Comparison of ENCODE assay signal across 1 cellular context in genomic region chr19:48806518-48806817, GRCh38.
A peak's percentile ranks its signal among the peaks of the same experiment; 100 is the strongest.
TF ChIP-seq lines count a peak whose summit lies in the region.

No MANE protein-coding gene starts in this region.

TF ChIP-seq in HepG2, 621 proteins besides CTCF, POLR2A, EP300 and RAD21 (continued from another document):
- TF ChIP-seq ZNF687 (CRISPR knock-in tag; IDR thresholded peaks at IDR 0.05) (no peak), SETDB1 (CRISPR knock-in tag; IDR thresholded peaks at IDR 0.05; ENCODE audit: borderline replicate concordance) (no peak), STAT6 (CRISPR knock-in tag; IDR thresholded peaks at IDR 0.05; ENCODE audit: borderline replicate concordance) (0 out of 2 replicates have a peak, but pooled peaks have one; percentile 2), TRAFD1 (CRISPR knock-in tag; IDR thresholded peaks at IDR 0.05; ENCODE audit: borderline replicate concordance) (no peak), ZNF224 (CRISPR knock-in tag; IDR thresholded peaks at IDR 0.05) (no peak), TGIF2 (CRISPR knock-in tag; IDR thresholded peaks at IDR 0.05) (no peak), NR2F1 (CRISPR knock-in tag; IDR thresholded peaks at IDR 0.05) (no peak), MAZ (IDR thresholded peaks at IDR 0.05; ENCODE audit: borderline replicate concordance, low read depth, low read length) (0 out of 2 replicates have a peak, but pooled peaks have one; percentile 6), MAZ (CRISPR knock-in tag; IDR thresholded peaks at IDR 0.05; ENCODE audit: low read depth) (no peak), SYNCRIP (IDR thresholded peaks at IDR 0.05; ENCODE audit: insufficient read depth, low read depth, low read length) (no peak), ZNF761 (CRISPR knock-in tag; conservative IDR thresholded peaks at IDR 0.05) (no peak), ZSCAN31 (CRISPR knock-in tag; IDR thresholded peaks at IDR 0.05; ENCODE audit: low read depth) (no peak), RFX3 (CRISPR knock-in tag; IDR thresholded peaks at IDR 0.05) (0 out of 2 replicates have a peak, but pooled peaks have one; percentile 16), PREB (CRISPR knock-in tag; IDR thresholded peaks at IDR 0.05) (0 out of 2 replicates have a peak, but pooled peaks have one; percentile 35), SP4 (CRISPR knock-in tag; IDR thresholded peaks at IDR 0.05) (no peak), U2AF1 (optimal IDR thresholded peaks at IDR 0.05; ENCODE audit: low read depth, low read length) (no peak), CEBPZ (IDR thresholded peaks at IDR 0.05; ENCODE audit: low read length) (no peak), ZFP62 (CRISPR knock-in tag; IDR thresholded peaks at IDR 0.05) (peak; percentile 82; the same call in 1 of the 2 replicates), KDM3A (CRISPR knock-in tag; IDR thresholded peaks at IDR 0.05; ENCODE audit: low read depth) (no peak), ELF1 (CRISPR knock-in tag; IDR thresholded peaks at IDR 0.05) (0 out of 2 replicates have a peak, but pooled peaks have one; percentile 21), TBL1XR1 (IDR thresholded peaks at IDR 0.05; ENCODE audit: borderline replicate concordance, low read length, partially characterized antibody) (peak; percentile 86), SOX6 (IDR thresholded peaks at IDR 0.05) (no peak), SOX6 (CRISPR knock-in tag; IDR thresholded peaks at IDR 0.05) (no peak), GLI4 (CRISPR knock-in tag; IDR thresholded peaks at IDR 0.05; ENCODE audit: borderline replicate concordance) (no peak), ZNF747 (CRISPR knock-in tag; IDR thresholded peaks at IDR 0.05; ENCODE audit: borderline replicate concordance) (0 out of 2 replicates have a peak, but pooled peaks have one; percentile 10), CREM (IDR thresholded peaks at IDR 0.05) (peak; percentile 78; the same call in 1 of the 2 replicates), CREM (CRISPR knock-in tag; IDR thresholded peaks at IDR 0.05) (no peak), SOX5 (CRISPR knock-in tag; IDR thresholded peaks at IDR 0.05; ENCODE audit: borderline replicate concordance) (no peak), SUZ12 (IDR thresholded peaks at IDR 0.05; ENCODE audit: low read depth, low read length) (peak; percentile 99; the same call in 1 of the 2 replicates), ARID2 (CRISPR knock-in tag; IDR thresholded peaks at IDR 0.05; ENCODE audit: borderline replicate concordance) (no peak)
- TF ChIP-seq, protein P1, sequence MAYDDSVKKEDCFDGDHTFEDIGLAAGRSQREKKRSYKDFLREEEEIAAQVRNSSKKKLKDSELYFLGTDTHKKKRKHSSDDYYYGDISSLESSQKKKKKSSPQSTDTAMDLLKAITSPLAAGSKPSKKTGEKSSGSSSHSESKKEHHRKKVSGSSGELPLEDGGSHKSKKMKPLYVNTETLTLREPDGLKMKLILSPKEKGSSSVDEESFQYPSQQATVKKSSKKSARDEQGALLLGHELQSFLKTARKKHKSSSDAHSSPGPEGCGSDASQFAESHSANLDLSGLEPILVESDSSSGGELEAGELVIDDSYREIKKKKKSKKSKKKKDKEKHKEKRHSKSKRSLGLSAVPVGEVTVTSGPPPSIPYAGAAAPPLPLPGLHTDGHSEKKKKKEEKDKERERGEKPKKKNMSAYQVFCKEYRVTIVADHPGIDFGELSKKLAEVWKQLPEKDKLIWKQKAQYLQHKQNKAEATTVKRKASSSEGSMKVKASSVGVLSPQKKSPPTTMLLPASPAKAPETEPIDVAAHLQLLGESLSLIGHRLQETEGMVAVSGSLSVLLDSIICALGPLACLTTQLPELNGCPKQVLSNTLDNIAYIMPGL (CRISPR knock-in tag; IDR thresholded peaks at IDR 0.05; ENCODE audit: borderline replicate concordance in 1 of 2, low read depth in 1 of 2): no peak
- TF ChIP-seq, protein P2, sequence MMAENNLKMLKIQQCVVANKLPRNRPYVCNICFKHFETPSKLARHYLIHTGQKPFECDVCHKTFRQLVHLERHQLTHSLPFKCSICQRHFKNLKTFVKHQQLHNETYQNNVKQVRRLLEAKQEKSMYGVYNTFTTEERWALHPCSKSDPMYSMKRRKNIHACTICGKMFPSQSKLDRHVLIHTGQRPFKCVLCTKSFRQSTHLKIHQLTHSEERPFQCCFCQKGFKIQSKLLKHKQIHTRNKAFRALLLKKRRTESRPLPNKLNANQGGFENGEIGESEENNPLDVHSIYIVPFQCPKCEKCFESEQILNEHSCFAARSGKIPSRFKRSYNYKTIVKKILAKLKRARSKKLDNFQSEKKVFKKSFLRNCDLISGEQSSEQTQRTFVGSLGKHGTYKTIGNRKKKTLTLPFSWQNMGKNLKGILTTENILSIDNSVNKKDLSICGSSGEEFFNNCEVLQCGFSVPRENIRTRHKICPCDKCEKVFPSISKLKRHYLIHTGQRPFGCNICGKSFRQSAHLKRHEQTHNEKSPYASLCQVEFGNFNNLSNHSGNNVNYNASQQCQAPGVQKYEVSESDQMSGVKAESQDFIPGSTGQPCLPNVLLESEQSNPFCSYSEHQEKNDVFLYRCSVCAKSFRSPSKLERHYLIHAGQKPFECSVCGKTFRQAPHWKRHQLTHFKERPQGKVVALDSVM (CRISPR knock-in tag; IDR thresholded peaks at IDR 0.05): 0 out of 2 replicates have a peak, but pooled peaks have one; percentile 10
